20 cellular contexts compared by ENCODE assay signal in the genomic region with DNA sequence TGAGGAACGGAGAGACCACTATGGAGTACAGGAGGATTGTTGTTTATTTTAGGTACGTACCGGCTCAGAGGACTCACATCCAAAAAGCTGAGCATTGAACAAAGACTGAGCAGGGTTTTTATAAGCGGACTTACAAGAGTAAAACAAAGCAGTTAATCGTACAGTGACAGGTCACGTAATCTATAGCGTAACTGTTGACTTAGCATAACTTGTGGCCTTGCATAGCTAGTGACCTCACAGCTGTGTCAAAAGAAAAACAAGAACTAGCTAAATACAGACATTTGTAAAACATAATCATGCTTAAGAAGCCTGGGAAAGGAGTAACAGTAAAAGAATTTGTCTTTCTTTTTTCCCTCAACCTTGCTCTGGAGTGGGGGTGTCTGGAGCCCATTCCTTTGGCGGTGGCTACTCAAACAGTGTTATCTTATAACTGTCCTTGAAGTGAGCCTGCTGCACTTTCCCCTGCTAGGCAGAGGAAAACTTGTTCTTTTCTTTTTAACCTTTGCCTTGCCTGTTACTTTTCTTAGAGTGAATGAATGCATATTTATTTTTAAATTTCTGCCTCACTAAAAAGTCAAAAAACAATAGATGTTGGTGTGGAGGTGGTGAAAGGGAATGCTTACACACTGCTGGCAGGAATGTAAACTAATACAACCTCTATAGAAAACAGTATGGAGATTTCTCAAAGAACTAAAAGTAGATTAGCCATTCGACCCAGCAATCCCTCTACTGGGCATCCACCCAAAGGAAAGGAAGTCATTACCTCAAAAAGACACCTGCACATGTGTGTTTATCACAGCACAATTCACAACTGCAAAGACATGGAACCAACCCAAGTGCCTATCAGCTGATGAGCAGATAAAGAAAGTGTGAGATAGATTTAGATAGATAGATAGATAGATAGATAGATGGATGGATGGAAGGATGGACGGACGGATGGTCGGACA.
DNase-seq lines count a peak whose midpoint lies in the region; ATAC-seq, FAIRE-seq and TF ChIP-seq lines count a peak whose summit lies in the region.
"Had no signal": no experiment of that assay in that cellular context is flagged by ENCODE, and none has a peak within 500 bp of the region (broad histone marks: within the 10 kb centered on the region; RNA-seq: fewer than 3 reads in every experiment).

No MANE protein-coding gene starts in this region.

- no peak overlapping the region for H3K27ac ChIP-seq in AG04450 (ENCODE audit: low read depth, low read length)
- no peak overlapping the region for H3K27ac ChIP-seq in astrocyte (ENCODE audit: low read depth, low read length)
- H3K27ac ChIP-seq: dorsolateral prefrontal cortex, epithelial cell of prostate had no signal

- H3K4me3 ChIP-seq in AG04450 (ENCODE audit: low read depth, low read length) (no peak overlapping the region), astrocyte (ENCODE audit: insufficient read depth, low read depth, low read length) (no peak overlapping the region)
- H3K4me3 ChIP-seq: dorsolateral prefrontal cortex had no signal

- H3K4me2 ChIP-seq in astrocyte (ENCODE audit: low read length), result peak overlapping the region; percentile 56

- peaks cover 11% of the 10 kb centered on the region for H3K4me1 Mint-ChIP-seq in astrocyte (ENCODE audit: low read depth, unreplicated experiment)
- H3K4me1 Mint-ChIP-seq in activated naive CD8-positive, alpha-beta T cell treated with anti-CD3 and anti-CD28 coated beads, Interleukin-2, amount 50 U/mL, for 24 hours, result peaks cover 12% of the 10 kb centered on the region

- H3K36me3 Mint-ChIP-seq in astrocyte (ENCODE audit: low read depth, unreplicated experiment), result no peaks in the 10 kb centered on the region
- H3K36me3 Mint-ChIP-seq in activated naive CD8-positive, alpha-beta T cell treated with anti-CD3 and anti-CD28 coated beads, Interleukin-2, amount 50 U/mL, for 24 hours (ENCODE audit: low read depth), result no peaks in the 10 kb centered on the region

- peaks cover under 1% of the 10 kb centered on the region for H3K9me3 Mint-ChIP-seq in astrocyte (ENCODE audit: unreplicated experiment)
- H3K9me3 Mint-ChIP-seq in activated naive CD8-positive, alpha-beta T cell treated with anti-CD3 and anti-CD28 coated beads, Interleukin-2, amount 50 U/mL, for 24 hours, result no peaks in the 10 kb centered on the region
- H3K9me3 Mint-ChIP-seq: activated CD8-positive, alpha-beta T cell treated with anti-CD3 and anti-CD28 coated beads for 36 hours; CD4-positive, alpha-beta T cell; HFFc6; T-helper 2 cell treated with Interferon-gamma antibody and Interleukin-4, amounts not matched to agents 5 μg/mL and 100 μg/mL, for 36 hours had no signal

- no peak for TF ChIP-seq CTCF in AG04450 (IDR thresholded peaks at IDR 0.05; ENCODE audit: low read depth, low read length)
- no peak for TF ChIP-seq CTCF in astrocyte (IDR thresholded peaks at IDR 0.05; ENCODE audit: insufficient read depth, low read depth, low read length)

- H3K27me3 Mint-ChIP-seq in astrocyte (ENCODE audit: low read depth, unreplicated experiment), result peaks cover 16% of the 10 kb centered on the region
- H3K27me3 Mint-ChIP-seq in activated naive CD8-positive, alpha-beta T cell treated with anti-CD3 and anti-CD28 coated beads, Interleukin-2, amount 50 U/mL, for 24 hours, result peaks cover 3% of the 10 kb centered on the region
- H3K27me3 Mint-ChIP-seq: brain had no signal

- ATAC-seq in activated naive CD8-positive, alpha-beta T cell treated with anti-CD3 and anti-CD28 coated beads, Interleukin-2, amount 50 U/mL, for 24 hours, result no peak
- ATAC-seq: activated CD8-positive, alpha-beta T cell treated with anti-CD3 and anti-CD28 coated beads for 36 hours; left colon had no signal

- H3K27me3 ChIP-seq in AG04450 (ENCODE audit: control insufficient read depth, insufficient read depth, low read length), result peaks cover 8% of the 10 kb centered on the region
- H3K27me3 ChIP-seq in astrocyte (ENCODE audit: insufficient read depth, low read length), result peaks cover 21% of the 10 kb centered on the region

- no peak for FAIRE-seq in astrocyte (lab: Jason Lieb, UNC)

- H3K79me2 ChIP-seq in astrocyte (ENCODE audit: insufficient read depth, low read length), result no peaks in the 10 kb centered on the region

- H2AFZ ChIP-seq in astrocyte (ENCODE audit: low read depth, low read length), result no peak overlapping the region

- peak; percentile 39 for DNase-seq in AG04450 (ENCODE audit: low read depth, low spot score)
- DNase-seq in HEK293T (ENCODE audit: extremely low spot score), result no peak
- peak; percentile 62 for DNase-seq in astrocyte (ENCODE audit: low read depth)
- peak; percentile 64 for DNase-seq in left kidney (ENCODE audit: low read depth, low spot score)
- DNase-seq in activated naive CD8-positive, alpha-beta T cell treated with anti-CD3 and anti-CD28 coated beads, Interleukin-2, amount 50 U/mL, for 24 hours, result no peak
- DNase-seq in SKM-1 treated with dmso at 0.1 percent for 144 hours (lab: John Stamatoyannopoulos, UW; ENCODE audit: unreplicated experiment), result no peak
- DNase-seq in NCI-H526 (lab: John Stamatoyannopoulos, UW), result no peak
- DNase-seq: activated CD8-positive, alpha-beta T cell treated with anti-CD3 and anti-CD28 coated beads for 36 hours; activated naive CD4-positive, alpha-beta T cell; CD4-positive, alpha-beta T cell; DMS79 treated with DMSO at 0.1 percent for 48 hours; HFFc6; KG1; left colon; NCI-H524 treated with DMSO at 0.1 percent for 48 hours; stimulated activated CD8-positive, alpha-beta memory T cell treated with anti-CD3 and anti-CD28 coated beads, Interleukin-4, amount 100 ng/mL, for 48 hours had no signal

- no peaks in the 10 kb centered on the region for H3K36me3 ChIP-seq in astrocyte (ENCODE audit: insufficient read depth, low read length)

- H3K27ac Mint-ChIP-seq in astrocyte (ENCODE audit: unreplicated experiment), result no peak overlapping the region
- H3K27ac Mint-ChIP-seq in activated naive CD8-positive, alpha-beta T cell treated with anti-CD3 and anti-CD28 coated beads, Interleukin-2, amount 50 U/mL, for 24 hours, result no peak overlapping the region
- H3K27ac Mint-ChIP-seq: activated CD8-positive, alpha-beta T cell treated with anti-CD3 and anti-CD28 coated beads for 36 hours; brain; CD4-positive, alpha-beta T cell; HFFc6; T-helper 2 cell treated with Interferon-gamma antibody and Interleukin-4, amounts not matched to agents 5 μg/mL and 100 μg/mL, for 36 hours had no signal

- H3K9ac ChIP-seq in astrocyte (ENCODE audit: low read length), result no peak overlapping the region

- POLR2A ChIA-PET in AG04450 (lab: Yijun Ruan, JAX), result no interaction called here
- POLR2A ChIA-PET in HEK293T (lab: Yijun Ruan, JAX), result no interaction called here

- H3K4me3 Mint-ChIP-seq in astrocyte (ENCODE audit: unreplicated experiment), result no peak overlapping the region
- H3K4me3 Mint-ChIP-seq in activated naive CD8-positive, alpha-beta T cell treated with anti-CD3 and anti-CD28 coated beads, Interleukin-2, amount 50 U/mL, for 24 hours, result no peak overlapping the region
- H3K4me3 Mint-ChIP-seq: activated CD8-positive, alpha-beta T cell treated with anti-CD3 and anti-CD28 coated beads for 36 hours; brain; CD4-positive, alpha-beta T cell; HFFc6; T-helper 2 cell treated with Interferon-gamma antibody and Interleukin-4, amounts not matched to agents 5 μg/mL and 100 μg/mL, for 36 hours had no signal

- no peaks in the 10 kb centered on the region for H4K20me1 ChIP-seq in astrocyte (ENCODE audit: insufficient read depth, low read length)

- peaks cover 3% of the 10 kb centered on the region for H3K4me1 ChIP-seq in astrocyte (ENCODE audit: insufficient read depth, low read length)

- H3K9me3 ChIP-seq in AG04450 (ENCODE audit: control insufficient read depth, insufficient read depth, low read length) (peaks cover 4% of the 10 kb centered on the region), astrocyte (ENCODE audit: insufficient read depth, low read depth, low read length) (no peaks in the 10 kb centered on the region)

- CTCF ChIA-PET in AG04450 (lab: Charles Lee), result no interaction called here
- CTCF ChIA-PET in HEK293T (lab: Yijun Ruan, JAX), result no interaction called here

TF ChIP-seq in HEK293T, 16 proteins besides CTCF, POLR2A, EP300 and RAD21:
- TF ChIP-seq ARNT (IDR thresholded peaks at IDR 0.05) (peak; percentile 79; the same call in 1 of the 2 replicates), HDGF (IDR thresholded peaks at IDR 0.05; ENCODE audit: borderline replicate concordance) (no peak), L3MBTL2 (conservative IDR thresholded peaks at IDR 0.05) (no peak), PKNOX1 (IDR thresholded peaks at IDR 0.05) (peak; percentile 87), FOXA1 (IDR thresholded peaks at IDR 0.05) (no peak), CTBP1 (IDR thresholded peaks at IDR 0.05; ENCODE audit: borderline replicate concordance) (no peak), ELF4 (IDR thresholded peaks at IDR 0.05) (no peak), FOXK2 (IDR thresholded peaks at IDR 0.05) (no peak), BHLHE40 (IDR thresholded peaks at IDR 0.05; ENCODE audit: borderline replicate concordance) (no peak), NFRKB (IDR thresholded peaks at IDR 0.05) (no peak), SUZ12 (IDR thresholded peaks at IDR 0.05) (no peak), LEF1 (IDR thresholded peaks at IDR 0.05; ENCODE audit: borderline replicate concordance) (no peak)
TF ChIP-seq in HEK293T: peak in this region for 2.

Comparison
In these comparisons a context has a peak if more than half of its experiments do, and no peak if none do; other contexts are left out.
1. DNase-seq: peak in AG04450 (single experiment), astrocyte (single experiment) and left kidney (single experiment); none in HEK293T (single experiment), activated naive CD8-positive, alpha-beta T cell treated with anti-CD3 and anti-CD28 coated beads, Interleukin-2, amount 50 U/mL, for 24 hours (single experiment), SKM-1 treated with dmso at 0.1 percent for 144 hours (single experiment) and NCI-H526 (0 of 2).